1 cellular context compared by ENCODE assay signal in genomic region chr2:127255146-127255545, GRCh38.
TF ChIP-seq lines count a peak whose summit lies in the region.

No MANE protein-coding gene starts in this region.

TF ChIP-seq in WTC11, 78 proteins besides CTCF, POLR2A, EP300 and RAD21 (continued from another document):
- no peak for TF ChIP-seq FOXP4 (CRISPR knock-in tag; IDR thresholded peaks at IDR 0.05)
- no peak for TF ChIP-seq USF2 (CRISPR knock-in tag; IDR thresholded peaks at IDR 0.05)
